Comparison of ENCODE assay signal across 8 cellular contexts in genomic region chr6:116101790-116102189, GRCh38. TPM values are rescaled to one million over a fixed set of nuclear protein-coding genes. Genes with fewer than 3 reads are reported as not detected.
A peak's percentile ranks its signal among the peaks of the same experiment; 100 is the strongest.
DNase-seq lines count a peak whose midpoint lies in the region; ATAC-seq and TF ChIP-seq lines count a peak whose summit lies in the region.

No MANE protein-coding gene starts in this region.

- H3K4me1 Mint-ChIP-seq in activated naive CD4-positive, alpha-beta T cell treated with anti-CD3 and anti-CD28 coated beads, Interleukin-2, amount 50 U/mL, for 24 hours: peaks cover 72% of the 10 kb centered on the region

- H3K27me3 Mint-ChIP-seq in activated naive CD4-positive, alpha-beta T cell treated with anti-CD3 and anti-CD28 coated beads, Interleukin-2, amount 50 U/mL, for 24 hours: no peaks in the 10 kb centered on the region

- no peaks in the 10 kb centered on the region for H3K9me3 ChIP-seq in upper lobe of right lung

- H3K27ac Mint-ChIP-seq in activated naive CD4-positive, alpha-beta T cell treated with anti-CD3 and anti-CD28 coated beads, Interleukin-2, amount 50 U/mL, for 24 hours: peak overlapping the region; percentile 81

- H3K4me3 ChIP-seq in astrocyte of the spinal cord (ENCODE audit: low read depth, low read length) (peak overlapping the region; percentile 72), upper lobe of right lung (peak overlapping the region; percentile 78)

- intact Hi-C loops in upper lobe of right lung (cut with DNase I): no loop called here

- no peaks in the 10 kb centered on the region for H3K27me3 ChIP-seq in upper lobe of right lung

- no peaks in the 10 kb centered on the region for H3K36me3 ChIP-seq in upper lobe of right lung

- in situ Hi-C loops in astrocyte of the spinal cord (cut with HindIII; ENCODE audit: low sequenced_read_pairs): no loop called here

- ATAC-seq in upper lobe of right lung: no peak

- no peaks in the 10 kb centered on the region for H3K36me3 Mint-ChIP-seq in activated naive CD4-positive, alpha-beta T cell treated with anti-CD3 and anti-CD28 coated beads, Interleukin-2, amount 50 U/mL, for 24 hours

- peak overlapping the region; percentile 97 for H3K27ac ChIP-seq in upper lobe of right lung

- H3K4me1 ChIP-seq in upper lobe of right lung: peaks cover 29% of the 10 kb centered on the region

- TF ChIP-seq CTCF in astrocyte of the spinal cord (IDR thresholded peaks at IDR 0.05; ENCODE audit: low read depth, low read length) (no peak), upper lobe of right lung (IDR thresholded peaks at IDR 0.05) (no peak)

- no peak for DNase-seq in activated naive CD4-positive, alpha-beta T cell (lab: John Stamatoyannopoulos, UW)
- DNase-seq in astrocyte of the spinal cord (ENCODE audit: low read depth, low spot score) (no peak), medulla oblongata (ENCODE audit: extremely low spot score) (peak; percentile 37), upper lobe of right lung (no peak), NCI-H2107 (lab: John Stamatoyannopoulos, UW) (no peak), C1 segment of cervical spinal cord (lab: John Stamatoyannopoulos, UW) (no peak)
- no peak for DNase-seq in stimulated activated CD4-positive, alpha-beta T cell treated with anti-CD3 and anti-CD28 coated beads, Interleukin-1b, Interleukin-23, amount 100 ng/mL, for 48 hours

- H3K4me3 Mint-ChIP-seq in activated naive CD4-positive, alpha-beta T cell treated with anti-CD3 and anti-CD28 coated beads, Interleukin-2, amount 50 U/mL, for 24 hours: peak overlapping the region; percentile 95

- H3K9me3 Mint-ChIP-seq in activated naive CD4-positive, alpha-beta T cell treated with anti-CD3 and anti-CD28 coated beads, Interleukin-2, amount 50 U/mL, for 24 hours: no peaks in the 10 kb centered on the region

RNA-seq across cellular contexts. Expression of gene NT5DC1, which starts 1.1 kb away (rescaled TPM):
- total RNA-seq in upper lobe of right lung: 49.7 TPM

RNA-seq across cellular contexts. Expression of gene COL10A1, which starts 24.1 kb away (rescaled TPM):
- total RNA-seq in upper lobe of right lung: 2.8 TPM

RNA-seq across cellular contexts. Expression of gene FRK, which starts 41.1 kb away (rescaled TPM):
- 7.2 TPM for total RNA-seq in upper lobe of right lung
